Comparison of ENCODE assay signal across 8 cellular contexts in the genomic region with DNA sequence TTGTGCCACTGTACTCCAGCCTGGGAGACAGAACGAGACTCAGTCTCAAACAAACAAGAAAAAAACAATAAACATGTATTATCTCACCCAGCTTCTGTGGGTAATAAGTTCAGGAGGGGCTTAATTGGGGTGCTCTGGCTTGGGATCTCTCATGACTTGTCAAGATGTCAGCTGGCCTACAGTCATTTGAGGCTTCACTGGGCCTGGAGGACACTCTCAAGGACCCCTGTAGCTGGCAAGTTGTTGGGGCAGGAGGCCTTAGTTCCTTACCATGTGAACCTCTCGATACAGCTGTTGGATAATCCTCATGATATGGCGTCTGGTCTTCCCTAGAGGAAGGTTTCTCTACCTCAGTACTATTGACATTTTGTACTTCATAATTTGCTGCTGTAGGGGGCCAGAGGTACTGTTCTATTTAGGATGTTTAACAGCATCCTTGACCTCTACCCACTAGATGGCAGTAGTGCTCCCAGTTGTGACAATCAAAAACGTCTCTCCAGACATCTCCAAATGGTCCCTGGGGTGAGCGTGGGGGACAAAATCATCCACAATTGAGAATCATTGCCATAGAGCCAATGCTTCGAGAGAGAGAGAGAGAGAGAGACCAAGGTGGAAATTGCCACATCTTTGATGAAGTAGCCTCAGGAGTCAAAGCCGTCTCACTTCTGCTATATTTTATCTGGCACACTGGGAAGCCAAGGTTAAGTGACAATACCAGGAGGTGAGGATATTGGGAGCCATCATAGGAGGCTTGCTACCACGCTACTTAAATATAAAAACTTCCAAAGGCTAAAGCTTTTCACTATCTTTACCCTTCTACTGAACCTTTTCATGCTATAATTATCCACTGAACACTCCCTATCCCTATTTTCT. TPM values are rescaled to one million over a fixed set of nuclear protein-coding genes. Genes with fewer than 3 reads are reported as not detected.
DNase-seq lines count a peak whose midpoint lies in the region; FAIRE-seq and TF ChIP-seq lines count a peak whose summit lies in the region.

No MANE protein-coding gene starts in this region.

- 27 to 28% methylated on average over 8 of the region's 8 CpGs for WGBS in esophagus squamous epithelium, 2 donors
- 35 to 41% methylated on average over 8 of the region's 8 CpGs for WGBS in tibial nerve, 2 donors

- no peaks in the 10 kb centered on the region for H3K9me2 ChIP-seq in neural cell (ENCODE audit: insufficient read depth, low read length)

- TF ChIP-seq CTCF in AG09309 (IDR thresholded peaks at IDR 0.05; ENCODE audit: control insufficient read depth, insufficient read depth, low read depth, low read length, missing control alignments) (peak; percentile 86), esophagus squamous epithelium (IDR thresholded peaks at IDR 0.05) (peak; percentile 53 to 72 (median 69)), neural cell (IDR thresholded peaks at IDR 0.05; ENCODE audit: poor library complexity, severe bottlenecking) (peak; percentile 59), tibial nerve (IDR thresholded peaks at IDR 0.05) (peak; percentile 57 to 67 (median 63))

- H3K27ac ChIP-seq in esophagus squamous epithelium (no peak overlapping the region), neural cell (ENCODE audit: low read length) (no peak overlapping the region), tibial nerve (no peak overlapping the region)

- no peaks in the 10 kb centered on the region for H3K79me2 ChIP-seq in neural cell (replicated peaks; ENCODE audit: insufficient read depth, low read length)

- no peak overlapping the region for H2AFZ ChIP-seq in neural cell (ENCODE audit: low read depth, low read length)

- no peak for TF ChIP-seq POLR2A in esophagus squamous epithelium (IDR thresholded peaks at IDR 0.05)
- TF ChIP-seq POLR2A in tibial nerve (IDR thresholded peaks at IDR 0.05) = no peak

- H3F3A ChIP-seq in neural cell (ENCODE audit: insufficient read depth, low read length, poor library complexity, severe bottlenecking) = no peaks in the 10 kb centered on the region

- intact Hi-C loops in esophagus squamous epithelium (cut with DNase I) = loop anchor here (10.0 kb wide), 1 partner anchor 537 kb away; no protein-coding TSS in a partner anchor

- TF ChIP-seq EP300 in neural cell (conservative IDR thresholded peaks at IDR 0.05; ENCODE audit: poor library complexity, severe bottlenecking) = no peak
- no peak for TF ChIP-seq EP300 in tibial nerve (IDR thresholded peaks at IDR 0.05)

- peaks cover 0 to 22% (median 4%) of the 10 kb centered on the region in 3 donors for H3K4me1 ChIP-seq in esophagus squamous epithelium
- peaks cover 0 to 3% (median 0%) of the 10 kb centered on the region in 4 donors for H3K4me1 ChIP-seq in tibial nerve

- no peak overlapping the region for H3K4me2 ChIP-seq in neural cell (ENCODE audit: low read length)

- no peaks in the 10 kb centered on the region for H3K36me3 ChIP-seq in esophagus squamous epithelium
- H3K36me3 ChIP-seq in neural cell (ENCODE audit: insufficient read depth, low read length) = no peaks in the 10 kb centered on the region
- H3K36me3 ChIP-seq in tibial nerve = no peaks in the 10 kb centered on the region

- DNase-seq in AG09309 (ENCODE audit: low read depth) = no peak
- DNase-seq in GM19239 (ENCODE audit: insufficient read length, low spot score) = no peak
- DNase-seq in Kasumi-1 (lab: John Stamatoyannopoulos, UW) = peak; percentile 81 to 92
- peak; percentile 31 for DNase-seq in OCI-M2 (lab: John Stamatoyannopoulos, UW; ENCODE audit: unreplicated experiment)
- DNase-seq in activated CD8-positive, alpha-beta memory T cell treated with anti-CD3 and anti-CD28 coated beads, Interleukin-2, amount 50 U/mL, for 48 hours = peak; percentile 64
- DNase-seq in esophagus squamous epithelium (lab: John Stamatoyannopoulos, UW) = no peak
- DNase-seq in tibial nerve (ENCODE audit: low spot score in 2 of 2) = peak in 1 of 2 donors; percentile 78

- FAIRE-seq in GM19239 (lab: Jason Lieb, UNC) = peak; percentile 85

- no peak overlapping the region for H3K9ac ChIP-seq in neural cell (ENCODE audit: low read length)

- no peak overlapping the region for H3K4me3 ChIP-seq in AG09309 (ENCODE audit: control insufficient read depth, low read depth, low read length)
- H3K4me3 ChIP-seq in esophagus squamous epithelium = no peak overlapping the region
- no peak overlapping the region for H3K4me3 ChIP-seq in neural cell (ENCODE audit: low read length)
- H3K4me3 ChIP-seq in tibial nerve = no peak overlapping the region

- H4K20me1 ChIP-seq in neural cell (ENCODE audit: insufficient read depth) = no peaks in the 10 kb centered on the region

- no peaks in the 10 kb centered on the region for H3K9me3 ChIP-seq in esophagus squamous epithelium
- no peaks in the 10 kb centered on the region for H3K9me3 ChIP-seq in neural cell (ENCODE audit: low read length)
- H3K9me3 ChIP-seq in tibial nerve = no peaks in the 10 kb centered on the region

- no peaks in the 10 kb centered on the region for H3K27me3 ChIP-seq in esophagus squamous epithelium
- no peaks in the 10 kb centered on the region for H3K27me3 ChIP-seq in neural cell (ENCODE audit: insufficient read depth, low read depth, low read length)
- H3K27me3 ChIP-seq in tibial nerve = no peaks in the 10 kb centered on the region

- peak; percentile 25 for TF ChIP-seq RAD21 in neural cell (conservative IDR thresholded peaks at IDR 0.05)

TF ChIP-seq in neural cell, 6 proteins besides CTCF, POLR2A, EP300 and RAD21:
- TF ChIP-seq TAF1 (IDR thresholded peaks at IDR 0.05; ENCODE audit: low read depth) = no peak
- TF ChIP-seq, protein P1, sequence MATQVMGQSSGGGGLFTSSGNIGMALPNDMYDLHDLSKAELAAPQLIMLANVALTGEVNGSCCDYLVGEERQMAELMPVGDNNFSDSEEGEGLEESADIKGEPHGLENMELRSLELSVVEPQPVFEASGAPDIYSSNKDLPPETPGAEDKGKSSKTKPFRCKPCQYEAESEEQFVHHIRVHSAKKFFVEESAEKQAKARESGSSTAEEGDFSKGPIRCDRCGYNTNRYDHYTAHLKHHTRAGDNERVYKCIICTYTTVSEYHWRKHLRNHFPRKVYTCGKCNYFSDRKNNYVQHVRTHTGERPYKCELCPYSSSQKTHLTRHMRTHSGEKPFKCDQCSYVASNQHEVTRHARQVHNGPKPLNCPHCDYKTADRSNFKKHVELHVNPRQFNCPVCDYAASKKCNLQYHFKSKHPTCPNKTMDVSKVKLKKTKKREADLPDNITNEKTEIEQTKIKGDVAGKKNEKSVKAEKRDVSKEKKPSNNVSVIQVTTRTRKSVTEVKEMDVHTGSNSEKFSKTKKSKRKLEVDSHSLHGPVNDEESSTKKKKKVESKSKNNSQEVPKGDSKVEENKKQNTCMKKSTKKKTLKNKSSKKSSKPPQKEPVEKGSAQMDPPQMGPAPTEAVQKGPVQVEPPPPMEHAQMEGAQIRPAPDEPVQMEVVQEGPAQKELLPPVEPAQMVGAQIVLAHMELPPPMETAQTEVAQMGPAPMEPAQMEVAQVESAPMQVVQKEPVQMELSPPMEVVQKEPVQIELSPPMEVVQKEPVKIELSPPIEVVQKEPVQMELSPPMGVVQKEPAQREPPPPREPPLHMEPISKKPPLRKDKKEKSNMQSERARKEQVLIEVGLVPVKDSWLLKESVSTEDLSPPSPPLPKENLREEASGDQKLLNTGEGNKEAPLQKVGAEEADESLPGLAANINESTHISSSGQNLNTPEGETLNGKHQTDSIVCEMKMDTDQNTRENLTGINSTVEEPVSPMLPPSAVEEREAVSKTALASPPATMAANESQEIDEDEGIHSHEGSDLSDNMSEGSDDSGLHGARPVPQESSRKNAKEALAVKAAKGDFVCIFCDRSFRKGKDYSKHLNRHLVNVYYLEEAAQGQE (IDR thresholded peaks at IDR 0.05; ENCODE audit: borderline replicate concordance) = no peak
- no peak for TF ChIP-seq EZH2 (IDR thresholded peaks at IDR 0.05; ENCODE audit: borderline replicate concordance, insufficient read depth, low read length, poor library complexity, severe bottlenecking)
- TF ChIP-seq POLR2AphosphoS5 (IDR thresholded peaks at IDR 0.05) = no peak
- TF ChIP-seq MXI1 (conservative IDR thresholded peaks at IDR 0.05; ENCODE audit: poor library complexity, severe bottlenecking) = no peak
- TF ChIP-seq SMC3 (conservative IDR thresholded peaks at IDR 0.05; ENCODE audit: poor library complexity) = peak; percentile 36
TF ChIP-seq in neural cell: peak in this region for 1.

RNA-seq across cellular contexts. Expression of a gene that starts 23.9 kb away (rescaled TPM):
- total RNA-seq in esophagus squamous epithelium (100 to 1,000 TPM in 2 of 4 donors, 10 to 100 TPM in 2; 65.0 to 115 (median 92.5) TPM), tibial nerve (100 to 1,000 TPM in 3 of 4 donors, 10 to 100 TPM in 1; 87.9 to 126 (median 115) TPM)
- polyA plus RNA-seq in neural cell = 100 and 124 TPM in 2 replicates
- polyA minus RNA-seq in neural cell = 121 and 154 TPM in 2 replicates

RNA-seq across cellular contexts. Expression of a gene that starts 30.1 kb away (rescaled TPM):
- total RNA-seq in esophagus squamous epithelium (10 to 100 TPM; 15.2 to 19.6 (median 16.5) TPM), tibial nerve (10 to 100 TPM; 18.8 to 30.3 (median 20.6) TPM)
- 20.8 and 25.8 TPM in 2 replicates for polyA plus RNA-seq in neural cell
- polyA minus RNA-seq in neural cell = 52.1 and 67.0 TPM in 2 replicates

Comparison
In these comparisons a context has a peak if more than half of its experiments do, and no peak if none do; other contexts are left out.
1. DNase-seq: peak in Kasumi-1 (2 of 2), OCI-M2 (single experiment) and activated CD8-positive, alpha-beta memory T cell treated with anti-CD3 and anti-CD28 coated beads, Interleukin-2, amount 50 U/mL, for 48 hours (single experiment); none in AG09309 (single experiment), GM19239 (single experiment) and esophagus squamous epithelium (single experiment).
2. Peak in every context shown above with its lines, with median percentiles within 50 percentile points of each other: CTCF ChIP-seq.